Comparison of ENCODE assay signal across 6 cellular contexts in the genomic region with DNA sequence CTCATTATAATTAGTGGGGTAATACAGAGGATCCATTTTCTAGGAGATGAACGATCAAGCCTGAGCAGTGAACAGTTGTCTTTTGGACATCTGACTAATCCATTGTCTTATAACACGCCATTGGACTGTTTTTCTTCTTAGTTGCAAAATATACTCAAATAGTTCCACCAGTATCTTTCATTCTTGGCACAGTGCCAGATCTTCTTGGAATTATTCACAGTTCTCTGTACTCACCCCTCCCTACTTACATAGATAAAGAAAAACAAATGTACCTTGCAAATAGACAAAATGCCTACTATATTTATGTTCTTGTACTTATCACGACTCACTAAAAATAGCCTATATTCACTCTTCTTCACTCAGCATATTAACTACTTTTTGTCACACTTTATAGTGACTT. TPM values are rescaled to one million over a fixed set of nuclear protein-coding genes. Genes with fewer than 3 reads are reported as not detected.
DNase-seq lines count a peak whose midpoint lies in the region; TF ChIP-seq lines count a peak whose summit lies in the region.

No MANE protein-coding gene starts in this region.

- no peak for TF ChIP-seq CTCF in AG09319 (IDR thresholded peaks at IDR 0.05; ENCODE audit: low read depth, low read length)

- DNase-seq in AG09319 (ENCODE audit: extremely low read depth, low read depth): peak; percentile 40
- peak; percentile 48 for DNase-seq in M059J (ENCODE audit: low read depth)
- peak; percentile 70 for DNase-seq in fibroblast of gingiva (ENCODE audit: low read depth)
- DNase-seq in germinal center (ENCODE audit: low spot score): no peak
- DNase-seq in hippocampal formation (lab: John Stamatoyannopoulos, UW): no peak
- no peak for DNase-seq in globus pallidus (ENCODE audit: low spot score)

RNA-seq across cellular contexts. Expression of a gene that starts 3.8 kb away (rescaled TPM):
- 0.15 and 1.2 TPM in 2 replicates for total RNA-seq in M059J (2014; rRNA removed; shearing (Covaris generic))

RNA-seq across cellular contexts. Expression of a gene that starts 4.0 kb away (rescaled TPM):
- 12.9 and 18.4 TPM in 2 replicates for total RNA-seq in M059J (2014; rRNA removed; shearing (Covaris generic))

RNA-seq across cellular contexts. Expression of a gene that starts 16.9 kb away (rescaled TPM):
- 12.4 and 13.2 TPM in 2 replicates for total RNA-seq in M059J (2014; rRNA removed; shearing (Covaris generic))

RNA-seq across cellular contexts. Expression of a gene that starts 26.9 kb away (rescaled TPM):
- not detected in 2 replicates for total RNA-seq in M059J (2014; rRNA removed; shearing (Covaris generic))

RNA-seq across cellular contexts. Expression of a gene that starts 57.7 kb away (rescaled TPM):
- total RNA-seq in M059J (2014; rRNA removed; shearing (Covaris generic)): 0.37 and 0.44 TPM in 2 replicates

Comparison
In these comparisons a context has a peak if more than half of its experiments do, and no peak if none do; other contexts are left out.
1. DNase-seq: peak in AG09319 (single experiment), M059J (single experiment) and fibroblast of gingiva (single experiment); none in germinal center (single experiment), hippocampal formation (0 of 2) and globus pallidus (single experiment).